Comparison of ENCODE assay signal across 11 cellular contexts in genomic region chr1:230495891-230496385, GRCh38.
DNase-seq lines count a peak whose midpoint lies in the region; ATAC-seq and TF ChIP-seq lines count a peak whose summit lies in the region.
"Had no signal": no experiment of that assay in that cellular context is flagged by ENCODE, and none has a peak within 500 bp of the region (broad histone marks: within the 10 kb centered on the region; RNA-seq: fewer than 3 reads in every experiment).

No MANE protein-coding gene starts in this region.

- intact Hi-C loops in activated CD8-positive, alpha-beta T cell treated with anti-CD3 and anti-CD28 coated beads for 36 hours (cut with micrococcal nuclease) = no loop called here

- CTCF ChIA-PET in activated CD8-positive, alpha-beta T cell treated with anti-CD3 and anti-CD28 coated beads for 36 hours (lab: Charles Lee) = no interaction called here

- no peak for DNase-seq in activated T-cell treated with anti-CD3 and anti-CD28 coated beads, Interleukin-2, amount 50 U/mL, for 24 hours
- no peak for DNase-seq in activated T-cell treated with anti-CD3 and anti-CD28 coated beads for 4 hours
- peak; percentile 37 for DNase-seq in H4 (ENCODE audit: low spot score)
- peak; percentile 7 for DNase-seq in activated CD8-positive, alpha-beta T cell treated with anti-CD3 and anti-CD28 coated beads for 36 hours
- DNase-seq in mucosa of gallbladder (ENCODE audit: low spot score) = peak; percentile 15
- DNase-seq in NCI-H1436 treated with DMSO at 0.1 percent for 48 hours (lab: John Stamatoyannopoulos, UW) = no peak
- DNase-seq: left ventricle myocardium superior, NCI-H2029 had no signal

- ATAC-seq in activated CD8-positive, alpha-beta T cell treated with anti-CD3 and anti-CD28 coated beads for 36 hours = no peak
- ATAC-seq in HG03025 (IDR thresholded peaks at IDR 0.05; ENCODE audit: low FRiP score, unreplicated experiment) = no peak
- no peak for ATAC-seq in HG03280 (IDR thresholded peaks at IDR 0.05; ENCODE audit: unreplicated experiment)
- ATAC-seq: HCT116, left ventricle myocardium superior had no signal

- peak overlapping the region; percentile 1 for H3K27ac Mint-ChIP-seq in activated T-cell treated with anti-CD3 and anti-CD28 coated beads, Interleukin-2, amount 50 U/mL, for 24 hours
- H3K27ac Mint-ChIP-seq in activated CD8-positive, alpha-beta T cell treated with anti-CD3 and anti-CD28 coated beads for 36 hours = no peak overlapping the region

- H3K9me3 Mint-ChIP-seq in activated T-cell treated with anti-CD3 and anti-CD28 coated beads, Interleukin-2, amount 50 U/mL, for 24 hours = no peaks in the 10 kb centered on the region
- no peaks in the 10 kb centered on the region for H3K9me3 Mint-ChIP-seq in activated CD8-positive, alpha-beta T cell treated with anti-CD3 and anti-CD28 coated beads for 36 hours

- no peak for TF ChIP-seq CTCF in activated CD8-positive, alpha-beta T cell treated with anti-CD3 and anti-CD28 coated beads for 36 hours (IDR thresholded peaks at IDR 0.05)

- H3K4me1 Mint-ChIP-seq in activated T-cell treated with anti-CD3 and anti-CD28 coated beads, Interleukin-2, amount 50 U/mL, for 24 hours (ENCODE audit: low read depth) = no peaks in the 10 kb centered on the region
- H3K4me1 Mint-ChIP-seq in activated CD8-positive, alpha-beta T cell treated with anti-CD3 and anti-CD28 coated beads for 36 hours (ENCODE audit: low read depth) = no peaks in the 10 kb centered on the region

- no peaks in the 10 kb centered on the region for H3K36me3 Mint-ChIP-seq in activated T-cell treated with anti-CD3 and anti-CD28 coated beads, Interleukin-2, amount 50 U/mL, for 24 hours (ENCODE audit: low read depth)
- no peaks in the 10 kb centered on the region for H3K36me3 Mint-ChIP-seq in activated CD8-positive, alpha-beta T cell treated with anti-CD3 and anti-CD28 coated beads for 36 hours (ENCODE audit: low read depth)

- H3K4me3 Mint-ChIP-seq in activated T-cell treated with anti-CD3 and anti-CD28 coated beads, Interleukin-2, amount 50 U/mL, for 24 hours = no peak overlapping the region
- peak overlapping the region; percentile 7 for H3K4me3 Mint-ChIP-seq in activated CD8-positive, alpha-beta T cell treated with anti-CD3 and anti-CD28 coated beads for 36 hours

- POLR2A ChIA-PET in activated CD8-positive, alpha-beta T cell treated with anti-CD3 and anti-CD28 coated beads for 36 hours (lab: Charles Lee) = no interaction called here

- H3K27me3 Mint-ChIP-seq in activated T-cell treated with anti-CD3 and anti-CD28 coated beads, Interleukin-2, amount 50 U/mL, for 24 hours = peaks cover 25% of the 10 kb centered on the region
- H3K27me3 Mint-ChIP-seq in activated CD8-positive, alpha-beta T cell treated with anti-CD3 and anti-CD28 coated beads for 36 hours = peaks cover 19% of the 10 kb centered on the region

Comparison
In these comparisons a context has a peak if more than half of its experiments do, and no peak if none do; other contexts are left out.
1. DNase-seq: peak in H4 (single experiment), activated CD8-positive, alpha-beta T cell treated with anti-CD3 and anti-CD28 coated beads for 36 hours (single experiment) and mucosa of gallbladder (single experiment); none in activated T-cell treated with anti-CD3 and anti-CD28 coated beads, Interleukin-2, amount 50 U/mL, for 24 hours (single experiment), activated T-cell treated with anti-CD3 and anti-CD28 coated beads for 4 hours (single experiment) and NCI-H1436 treated with DMSO at 0.1 percent for 48 hours (single experiment).